In genomic region chr3:53342353-53342752, GRCh38 we compare ENCODE assay signal across 16 cellular contexts. TPM values are rescaled to one million over a fixed set of nuclear protein-coding genes. Genes with fewer than 3 reads are reported as not detected.
DNase-seq lines count a peak whose midpoint lies in the region; ATAC-seq and TF ChIP-seq lines count a peak whose summit lies in the region.
"Had no signal": no experiment of that assay in that cellular context is flagged by ENCODE, and none has a peak within 500 bp of the region (broad histone marks: within the 10 kb centered on the region; RNA-seq: fewer than 3 reads in every experiment).

No MANE protein-coding gene starts in this region.

- intact Hi-C loops in left colon (cut with DNase I, micrococcal nuclease), result no loop called here

- no peak for DNase-seq in activated naive CD8-positive, alpha-beta T cell treated with anti-CD3 and anti-CD28 coated beads, Interleukin-2, amount 10 ng/mL, durations not matched to agents 7 days and 5 days
- no peak for DNase-seq in activated naive CD8-positive, alpha-beta T cell treated with anti-CD3 and anti-CD28 coated beads, Interleukin-2, amount 50 U/mL, for 24 hours
- DNase-seq in cerebellar nuclear complex (lab: John Stamatoyannopoulos, UW), result peak; percentile 4 to 28
- DNase-seq in left colon, result peak; percentile 30 to 34
- peak; percentile 3 for DNase-seq in superior temporal gyrus (ENCODE audit: extremely low spot score)
- DNase-seq in RWPE1 (ENCODE audit: low spot score), result no peak
- DNase-seq in omental fat pad (ENCODE audit: low spot score), result no peak
- DNase-seq: activated naive CD4-positive, alpha-beta T cell; Calu3; hippocampal formation; NCI-H1092; NCI-H446; stimulated activated CD4-positive, alpha-beta T cell treated with anti-CD3 and anti-CD28 coated beads, Interleukin-4, amount 100 ng/mL, for 4 hours had no signal

- H3K9me3 Mint-ChIP-seq in activated naive CD8-positive, alpha-beta T cell treated with anti-CD3 and anti-CD28 coated beads, Interleukin-2, amount 10 ng/mL, durations not matched to agents 7 days and 5 days, result no peaks in the 10 kb centered on the region
- H3K9me3 Mint-ChIP-seq in activated naive CD8-positive, alpha-beta T cell treated with anti-CD3 and anti-CD28 coated beads, Interleukin-2, amount 50 U/mL, for 24 hours, result no peaks in the 10 kb centered on the region
- H3K9me3 Mint-ChIP-seq: WTC11 had no signal

- no peak overlapping the region for H3K4me3 Mint-ChIP-seq in activated naive CD8-positive, alpha-beta T cell treated with anti-CD3 and anti-CD28 coated beads, Interleukin-2, amount 10 ng/mL, durations not matched to agents 7 days and 5 days
- H3K4me3 Mint-ChIP-seq in activated naive CD8-positive, alpha-beta T cell treated with anti-CD3 and anti-CD28 coated beads, Interleukin-2, amount 50 U/mL, for 24 hours, result no peak overlapping the region
- H3K4me3 Mint-ChIP-seq: WTC11 had no signal

- no peaks in the 10 kb centered on the region for H3K27me3 Mint-ChIP-seq in activated naive CD8-positive, alpha-beta T cell treated with anti-CD3 and anti-CD28 coated beads, Interleukin-2, amount 10 ng/mL, durations not matched to agents 7 days and 5 days
- H3K27me3 Mint-ChIP-seq in activated naive CD8-positive, alpha-beta T cell treated with anti-CD3 and anti-CD28 coated beads, Interleukin-2, amount 50 U/mL, for 24 hours, result no peaks in the 10 kb centered on the region

- CTCF ChIA-PET in RWPE1 (lab: Yijun Ruan, JAX), result no interaction called here

- H3K4me1 Mint-ChIP-seq in activated naive CD8-positive, alpha-beta T cell treated with anti-CD3 and anti-CD28 coated beads, Interleukin-2, amount 10 ng/mL, durations not matched to agents 7 days and 5 days, result peaks cover 19% of the 10 kb centered on the region
- peaks cover 26% of the 10 kb centered on the region for H3K4me1 Mint-ChIP-seq in activated naive CD8-positive, alpha-beta T cell treated with anti-CD3 and anti-CD28 coated beads, Interleukin-2, amount 50 U/mL, for 24 hours

- H3K27ac ChIP-seq in RWPE1, result no peak overlapping the region

- peaks cover 17% of the 10 kb centered on the region for H3K36me3 Mint-ChIP-seq in activated naive CD8-positive, alpha-beta T cell treated with anti-CD3 and anti-CD28 coated beads, Interleukin-2, amount 10 ng/mL, durations not matched to agents 7 days and 5 days
- peaks cover 33% of the 10 kb centered on the region for H3K36me3 Mint-ChIP-seq in activated naive CD8-positive, alpha-beta T cell treated with anti-CD3 and anti-CD28 coated beads, Interleukin-2, amount 50 U/mL, for 24 hours (ENCODE audit: low read depth)

- POLR2A ChIA-PET in activated naive CD8-positive, alpha-beta T cell treated with anti-CD3 and anti-CD28 coated beads, Interleukin-2, amount 10 ng/mL, durations not matched to agents 7 days and 5 days (lab: Charles Lee), result no interaction called here
- POLR2A ChIA-PET in RWPE1 (lab: Yijun Ruan, JAX; ENCODE audit: low non-redundant PET), result no interaction called here

- TF ChIP-seq CTCF in RWPE1 (conservative IDR thresholded peaks at IDR 0.05; ENCODE audit: low read depth) (no peak), omental fat pad (IDR thresholded peaks at IDR 0.05) (no peak)

- no peak for ATAC-seq in activated naive CD8-positive, alpha-beta T cell treated with anti-CD3 and anti-CD28 coated beads, Interleukin-2, amount 10 ng/mL, durations not matched to agents 7 days and 5 days (ENCODE audit: low read depth)
- no peak for ATAC-seq in activated naive CD8-positive, alpha-beta T cell treated with anti-CD3 and anti-CD28 coated beads, Interleukin-2, amount 50 U/mL, for 24 hours
- ATAC-seq in left colon, result peak; percentile 81
- no peak for ATAC-seq in GM19397 (IDR thresholded peaks at IDR 0.05; ENCODE audit: unreplicated experiment)
- ATAC-seq in omental fat pad (ENCODE audit: low FRiP score), result no peak
- ATAC-seq: SK-N-SH treated with all-trans-retinoic acid at 6 μM for 48 hours, WTC11 had no signal

- peak overlapping the region; percentile 5 for H3K27ac Mint-ChIP-seq in activated naive CD8-positive, alpha-beta T cell treated with anti-CD3 and anti-CD28 coated beads, Interleukin-2, amount 10 ng/mL, durations not matched to agents 7 days and 5 days
- no peak overlapping the region for H3K27ac Mint-ChIP-seq in activated naive CD8-positive, alpha-beta T cell treated with anti-CD3 and anti-CD28 coated beads, Interleukin-2, amount 50 U/mL, for 24 hours
- H3K27ac Mint-ChIP-seq: WTC11 had no signal

RNA-seq across cellular contexts. Expression of gene DCP1A, which starts 5.0 kb away (rescaled TPM):
- total RNA-seq in activated naive CD8-positive, alpha-beta T cell treated with anti-CD3 and anti-CD28 coated beads, Interleukin-2, amount 10 ng/mL, durations not matched to agents 7 days and 5 days, result 10 to 100 TPM; 32.5 to 34.3 TPM
- total RNA-seq in left colon (10 to 100 TPM; 17.5 to 21.2 TPM), omental fat pad (10 to 100 TPM; 18.6 to 30.4 (median 23.4) TPM)

Comparison
In these comparisons a context has a peak if more than half of its experiments do, and no peak if none do; other contexts are left out.
1. DNase-seq: peak in cerebellar nuclear complex (2 of 2), left colon (2 of 2) and superior temporal gyrus (single experiment); none in activated naive CD8-positive, alpha-beta T cell treated with anti-CD3 and anti-CD28 coated beads, Interleukin-2, amount 10 ng/mL, durations not matched to agents 7 days and 5 days (single experiment), activated naive CD8-positive, alpha-beta T cell treated with anti-CD3 and anti-CD28 coated beads, Interleukin-2, amount 50 U/mL, for 24 hours (single experiment), RWPE1 (single experiment) and omental fat pad (single experiment).